24 cellular contexts compared by ENCODE assay signal in genomic region chr9:104800068-104800785, GRCh38. TPM values are rescaled to one million over a fixed set of nuclear protein-coding genes. Genes with fewer than 3 reads are reported as not detected.
DNase-seq lines count a peak whose midpoint lies in the region; ATAC-seq and TF ChIP-seq lines count a peak whose summit lies in the region.
"Had no signal": no experiment of that assay in that cellular context is flagged by ENCODE, and none has a peak within 500 bp of the region (broad histone marks: within the 10 kb centered on the region; RNA-seq: fewer than 3 reads in every experiment).

No MANE protein-coding gene starts in this region.

- ATAC-seq in right cardiac atrium (no peak), HG02678 (IDR thresholded peaks at IDR 0.05; ENCODE audit: unreplicated experiment) (no peak)
- ATAC-seq: A549; CD8-positive, alpha-beta T cell; GM12878 had no signal

- peaks cover 24% of the 10 kb centered on the region for H3K36me3 ChIP-seq in cardiac muscle cell
- H3K36me3 ChIP-seq in adrenal gland (replicated peaks in 1 of 2) = peaks cover 0 to 96% of the 10 kb centered on the region in 2 donors

- no peak for DNase-seq in cardiac muscle cell (ENCODE audit: low read depth in 1 of 2, low spot score in 1 of 2)
- no peak for DNase-seq in right cardiac atrium
- no peak for DNase-seq in adrenal gland
- no peak for DNase-seq in endothelial cell (ENCODE audit: low spot score)
- DNase-seq in medulla oblongata (ENCODE audit: extremely low spot score) = no peak
- DNase-seq: AML-193; CD4-positive, alpha-beta T cell; CD8-positive, alpha-beta T cell; COR-L47; DMS 273 treated with DMSO at 0.1 percent for 48 hours; DMS153; DMS53; DMS79; DND-41; EL; GDM1 had no signal

- no peaks in the 10 kb centered on the region for H3K9me3 Mint-ChIP-seq in endothelial cell (ENCODE audit: unreplicated experiment)
- H3K9me3 Mint-ChIP-seq: CD4-positive, alpha-beta T cell; CD8-positive, alpha-beta T cell had no signal

- H3K4me1 ChIP-seq in cardiac muscle cell (ENCODE audit: low read depth) = peaks cover 38% of the 10 kb centered on the region
- H3K4me1 ChIP-seq in right cardiac atrium (ENCODE audit: control insufficient read depth, insufficient read depth, low read length) = peaks cover 1% of the 10 kb centered on the region
- peaks cover 0 to 60% of the 10 kb centered on the region in 2 donors for H3K4me1 ChIP-seq in adrenal gland (replicated peaks in 1 of 2)
- H3K4me1 ChIP-seq: A549 had no signal

- H3K36me3 Mint-ChIP-seq in endothelial cell (ENCODE audit: low read depth, unreplicated experiment) = peaks cover 77% of the 10 kb centered on the region

- H3K9me3 ChIP-seq in cardiac muscle cell (ENCODE audit: low read depth) (no peaks in the 10 kb centered on the region), right cardiac atrium (ENCODE audit: control insufficient read depth, low read length) (no peaks in the 10 kb centered on the region), adrenal gland (replicated peaks in 1 of 3) (no peaks in the 10 kb centered on the region)
- H3K9me3 ChIP-seq: A549; BLaER1 treated with 17β-estradiol and CSF1 and Interleukin-3, amounts not matched to agents 10 nM and 100 nM had no signal

- H3K4me1 Mint-ChIP-seq in endothelial cell (ENCODE audit: unreplicated experiment) = peaks cover 11% of the 10 kb centered on the region
- H3K4me1 Mint-ChIP-seq: B cell had no signal

- no peak for TF ChIP-seq POLR2A in adrenal gland (IDR thresholded peaks at IDR 0.05)

- H3K4me3 ChIP-seq in cardiac muscle cell = no peak overlapping the region
- no peak overlapping the region for H3K4me3 ChIP-seq in right cardiac atrium (ENCODE audit: low read length)
- H3K4me3 ChIP-seq in adrenal gland = no peak overlapping the region
- H3K4me3 ChIP-seq: A549; BLaER1 treated with 17β-estradiol and CSF1 and Interleukin-3, amounts not matched to agents 10 nM and 100 nM; GM12878 had no signal

- TF ChIP-seq CTCF in cardiac muscle cell (IDR thresholded peaks at IDR 0.05; ENCODE audit: low read depth, low read length) = no peak
- TF ChIP-seq CTCF in adrenal gland (IDR thresholded peaks at IDR 0.05) = no peak
- no peak for TF ChIP-seq CTCF in endothelial cell (IDR thresholded peaks at IDR 0.05; ENCODE audit: unreplicated experiment)

- peak overlapping the region; percentile 16 for H3K4me3 Mint-ChIP-seq in endothelial cell (ENCODE audit: unreplicated experiment)
- H3K4me3 Mint-ChIP-seq: B cell; CD4-positive, alpha-beta T cell; CD8-positive, alpha-beta T cell had no signal

- H3K27me3 ChIP-seq in cardiac muscle cell (no peaks in the 10 kb centered on the region), right cardiac atrium (ENCODE audit: control insufficient read depth, insufficient read depth) (no peaks in the 10 kb centered on the region), adrenal gland (no peaks in the 10 kb centered on the region)
- H3K27me3 ChIP-seq: BLaER1 treated with 17β-estradiol and CSF1 and Interleukin-3, amounts not matched to agents 10 nM and 100 nM had no signal

- H3K27ac Mint-ChIP-seq in endothelial cell (ENCODE audit: unreplicated experiment) = peak overlapping the region; percentile 76
- H3K27ac Mint-ChIP-seq: B cell; CD4-positive, alpha-beta T cell; CD8-positive, alpha-beta T cell had no signal

- 92% methylated on average over 7 of the region's 7 CpGs for WGBS in right cardiac atrium
- WGBS in adrenal gland, 4 donors = 53 to 65% (median 59%) methylated on average over 7 of the region's 7 CpGs

- intact Hi-C loops in right cardiac atrium (cut with DNase I) = no loop called here
- intact Hi-C loops in adrenal gland (cut with DNase I) = no loop called here

- peaks cover 1% of the 10 kb centered on the region for H3K27me3 Mint-ChIP-seq in endothelial cell (ENCODE audit: unreplicated experiment)
- H3K27me3 Mint-ChIP-seq: B cell; CD4-positive, alpha-beta T cell had no signal

- H3K27ac ChIP-seq in cardiac muscle cell = peak overlapping the region; percentile 88
- no peak overlapping the region for H3K27ac ChIP-seq in right cardiac atrium (ENCODE audit: low read length)
- H3K27ac ChIP-seq in adrenal gland = peak overlapping the region in 3 of 5 donors; percentile 30 to 41 (median 38)
- H3K27ac ChIP-seq: 22Rv1; A549; BLaER1 treated with 17β-estradiol and CSF1 and Interleukin-3, amounts not matched to agents 10 nM and 100 nM; C4-2B had no signal

RNA-seq across cellular contexts. Expression of gene NIPSNAP3B, which starts 36.3 kb away (rescaled TPM):
- total RNA-seq in cardiac muscle cell (10.9 and 16.0 TPM in 2 replicates), right cardiac atrium (10 to 100 TPM; 19.5 to 24.6 (median 20.0) TPM), adrenal gland (10 to 100 TPM in 5 of 8 donors, 1 to 10 TPM in 3; 8.1 to 28.2 (median 12.5) TPM), endothelial cell (ENCODE audit: unreplicated experiment) (2.3 TPM)
- polyA plus RNA-seq in cardiac muscle cell (17.7 and 43.6 TPM in 2 replicates), right cardiac atrium (20.4 TPM), adrenal gland (10 to 100 TPM in 2 of 3 donors, 1 to 10 TPM in 1; 8.5 to 36.5 (median 14.0) TPM)
- total RNA-seq: A172 had no signal

RNA-seq across cellular contexts. Expression of gene NIPSNAP3A, which starts 52.7 kb away (rescaled TPM):
- 61.7 and 78.0 TPM in 2 replicates for total RNA-seq in cardiac muscle cell
- polyA plus RNA-seq in cardiac muscle cell = 187 and 193 TPM in 2 replicates
- 10 to 100 TPM; 14.3 to 23.0 (median 19.2) TPM for total RNA-seq in right cardiac atrium
- polyA plus RNA-seq in right cardiac atrium = 25.5 TPM
- total RNA-seq in adrenal gland = 10 to 100 TPM; 32.3 to 76.9 (median 43.7) TPM
- polyA plus RNA-seq in adrenal gland = 10 to 100 TPM; 18.3 to 49.2 (median 34.1) TPM
- 25.1 TPM for total RNA-seq in endothelial cell (ENCODE audit: unreplicated experiment)
